Comparison of ENCODE assay signal across 15 cellular contexts in the genomic region with DNA sequence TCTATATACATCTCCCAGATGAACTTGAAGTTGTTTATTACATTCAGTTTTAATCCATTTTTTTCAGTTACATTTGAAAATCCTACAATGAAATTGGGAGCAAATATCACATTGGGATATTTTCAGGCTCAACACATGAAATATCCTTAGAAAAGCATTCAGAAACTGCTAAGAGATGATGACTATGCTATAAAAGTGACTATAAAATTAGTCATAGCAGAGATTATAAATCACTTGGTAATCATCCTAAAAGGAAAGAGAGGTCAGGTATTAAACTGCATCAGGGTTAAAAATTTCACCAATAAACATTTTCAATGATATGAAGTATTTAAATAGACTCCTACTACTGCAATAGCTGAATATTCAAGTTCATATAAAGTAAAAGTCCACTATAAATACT.
DNase-seq lines count a peak whose midpoint lies in the region; ATAC-seq and TF ChIP-seq lines count a peak whose summit lies in the region.
"Had no signal": no experiment of that assay in that cellular context is flagged by ENCODE, and none has a peak within 500 bp of the region (broad histone marks: within the 10 kb centered on the region; RNA-seq: fewer than 3 reads in every experiment).

No MANE protein-coding gene starts in this region.

- DNase-seq in EL, result peak; percentile 12
- peak; percentile 15 for DNase-seq in HT1080 (ENCODE audit: low read depth)
- peak; percentile 24 for DNase-seq in RKO (ENCODE audit: low spot score)
- peak; percentile 12 for DNase-seq in epithelial cell of esophagus (ENCODE audit: low read depth)
- no peak for DNase-seq in NK-92 treated with Interleukin-12 subunit alpha and Interleukin-12 subunit beta, amount 100 ng/mL, for 24 hours (lab: John Stamatoyannopoulos, UW)
- DNase-seq in posterior cingulate gyrus, result no peak
- DNase-seq: C1 segment of cervical spinal cord; Calu3; CD4-positive, alpha-beta T cell; DMS 273 treated with DMSO at 0.1 percent for 48 hours; DMS79; GDM1 had no signal

- H3K4me3 ChIP-seq in epithelial cell of esophagus (ENCODE audit: low read length), result no peak overlapping the region

- TF ChIP-seq CTCF in epithelial cell of esophagus (IDR thresholded peaks at IDR 0.05; ENCODE audit: insufficient read depth, low read depth, low read length, missing control alignments), result no peak

- intact Hi-C loops in posterior cingulate gyrus (cut with DNase I), result no loop called here

- no peak for ATAC-seq in GM18498 (IDR thresholded peaks at IDR 0.05; ENCODE audit: unreplicated experiment)
- ATAC-seq: HCT116, HepG2 had no signal

Comparison
In these comparisons a context has a peak if more than half of its experiments do, and no peak if none do; other contexts are left out.
1. DNase-seq: peak in EL (single experiment), HT1080 (single experiment), RKO (single experiment) and epithelial cell of esophagus (single experiment); none in NK-92 treated with Interleukin-12 subunit alpha and Interleukin-12 subunit beta, amount 100 ng/mL, for 24 hours (single experiment) and posterior cingulate gyrus (0 of 10).